33 cellular contexts compared by ENCODE assay signal in genomic region chr13:69654392-69654791, GRCh38.
"Had no signal": no experiment of that assay in that cellular context is flagged by ENCODE, and none has a peak within 500 bp of the region (broad histone marks: within the 10 kb centered on the region; RNA-seq: fewer than 3 reads in every experiment).

No MANE protein-coding gene starts in this region.

- H3K27ac ChIP-seq: KMS-11 had no signal

- DNase-seq: Karpas-422, Kasumi-1, MG63, MM.1S, MV-4-11, NCI-H1048, NCI-H1092, NCI-H1092 treated with DMSO at 0.1 percent for 48 hours, NCI-H1105, NCI-H1105 treated with DMSO at 0.1 percent for 48 hours, NCI-H1417, NCI-H1417 treated with DMSO at 0.1 percent for 48 hours, NCI-H1436, NCI-H1436 treated with DMSO at 0.1 percent for 48 hours, NCI-H146, NCI-H1694, NCI-H1694 treated with DMSO at 0.1 percent for 48 hours, NCI-H187, NCI-H187 treated with DMSO at 0.1 percent for 48 hours, NCI-H1930, NCI-H2029, NCI-H2029 treated with DMSO at 0.1 percent for 48 hours, NCI-H2081 treated with DMSO at 0.1 percent for 48 hours, NCI-H2107, NCI-H2171, NCI-H2171 treated with DMSO at 0.1 percent for 48 hours, NCI-H2227 treated with DMSO at 0.1 percent for 48 hours, NCI-H226, NCI-H345, NCI-H446, NCI-H446 treated with DMSO at 0.1 percent for 48 hours, NCI-H510A had no signal

- H3K9ac ChIP-seq: KMS-11 had no signal

- H3K4me3 ChIP-seq: MG63 had no signal

- H3K27me3 ChIP-seq: MG63 had no signal

- H3K9me3 ChIP-seq: MG63 had no signal

- H3K36me3 ChIP-seq: MG63 had no signal

- H3K4me2 ChIP-seq: KMS-11 had no signal
